26 cellular contexts compared by ENCODE assay signal in the genomic region with DNA sequence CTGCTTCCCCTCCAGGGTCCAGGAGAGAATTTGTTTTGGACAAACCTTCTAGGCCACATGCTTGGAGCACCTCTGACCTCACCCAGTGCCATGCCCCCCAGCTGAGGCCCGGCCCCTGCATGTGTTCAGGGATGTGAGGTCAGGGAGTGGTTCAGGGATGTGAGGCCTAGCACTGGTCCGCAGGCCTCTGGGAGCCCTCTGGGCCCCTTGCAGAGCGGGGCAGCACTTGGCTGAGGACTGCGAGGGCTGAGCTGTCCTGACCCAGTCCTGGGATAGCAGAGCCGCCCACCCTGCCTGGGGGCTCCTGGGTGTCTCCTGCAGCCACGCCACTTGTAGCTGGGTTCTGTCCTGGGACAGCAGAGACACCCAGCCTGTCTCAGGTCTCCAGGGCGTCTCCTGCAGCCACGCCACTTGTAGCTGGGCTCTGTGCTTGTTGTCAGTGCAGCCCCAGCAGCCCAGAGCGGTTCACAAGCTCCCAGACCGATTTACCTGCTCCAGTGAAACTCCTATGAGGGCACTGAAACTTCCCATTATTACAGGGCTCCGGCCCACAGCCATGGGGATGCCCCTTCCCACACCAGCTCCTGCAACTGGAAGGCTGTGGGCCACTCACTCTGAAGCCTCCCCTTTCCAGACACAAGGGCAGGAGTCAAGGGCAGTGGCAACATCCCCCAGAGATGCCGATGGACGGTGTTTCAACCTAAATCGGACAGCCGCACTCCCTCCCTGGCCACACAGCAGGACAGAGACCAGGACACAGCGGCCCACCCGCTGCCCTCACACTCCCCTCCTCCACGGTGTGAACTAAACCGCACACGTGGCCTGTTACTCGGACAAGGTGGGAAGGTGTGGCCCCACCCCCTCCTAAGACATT. TPM values are rescaled to one million over a fixed set of nuclear protein-coding genes. Genes with fewer than 3 reads are reported as not detected.
A peak's percentile ranks its signal among the peaks of the same experiment; 100 is the strongest.
DNase-seq lines count a peak whose midpoint lies in the region; ATAC-seq and TF ChIP-seq lines count a peak whose summit lies in the region.
"Had no signal": no experiment of that assay in that cellular context is flagged by ENCODE, and none has a peak within 500 bp of the region (broad histone marks: within the 10 kb centered on the region; RNA-seq: fewer than 3 reads in every experiment).

No MANE protein-coding gene starts in this region.

- ATAC-seq in right lobe of liver (no peak), GM21367 (IDR thresholded peaks at IDR 0.05; ENCODE audit: unreplicated experiment) (no peak)
- ATAC-seq: PC-3 had no signal

- no peak overlapping the region for H3K4me3 ChIP-seq in DOHH2 (ENCODE audit: low read length)
- H3K4me3 ChIP-seq in OCI-LY3 (ENCODE audit: low read length), result no peak overlapping the region
- no peak overlapping the region for H3K4me3 ChIP-seq in right lobe of liver
- no peak overlapping the region for H3K4me3 ChIP-seq in sigmoid colon
- H3K4me3 ChIP-seq: esophagus squamous epithelium, left ventricle myocardium inferior, MG63, mucosa of descending colon, skin epidermis, testis, vagina had no signal

- peaks cover 15 to 17% of the 10 kb centered on the region in 2 donors for H3K4me1 Mint-ChIP-seq in immature natural killer cell
- H3K4me1 Mint-ChIP-seq: endodermal cell had no signal

- no peak overlapping the region for H3K27ac Mint-ChIP-seq in immature natural killer cell
- H3K27ac Mint-ChIP-seq: activated B cell treated with CpG ODN at 0.5 μM for 24 hours; activated naive CD4-positive, alpha-beta T cell treated with anti-CD3 and anti-CD28 coated beads for 36 hours; CD4-positive, CD25-positive, alpha-beta regulatory T cell; endodermal cell had no signal

- no peaks in the 10 kb centered on the region for H3K36me3 Mint-ChIP-seq in immature natural killer cell
- H3K36me3 Mint-ChIP-seq: CD4-positive, CD25-positive, alpha-beta regulatory T cell; stimulated activated naive B cell treated with anti-CD40 and anti-IgM and Interleukin-4, amounts not matched to agents 10 μg/mL and 1 μg/mL and 100 μg/mL, for 72 hours had no signal

- no peak for TF ChIP-seq CTCF in DOHH2 (IDR thresholded peaks at IDR 0.05; ENCODE audit: low read depth, low read length, poor library complexity, severe bottlenecking)
- TF ChIP-seq CTCF in OCI-LY3 (IDR thresholded peaks at IDR 0.05; ENCODE audit: low read depth, low read length), result no peak
- TF ChIP-seq CTCF in right lobe of liver (IDR thresholded peaks at IDR 0.05), result no peak
- no peak for TF ChIP-seq CTCF in sigmoid colon (IDR thresholded peaks at IDR 0.05)

- intact Hi-C loops in right lobe of liver (cut with DNase I) (no loop called here), sigmoid colon (cut with DNase I) (no loop called here)

- TF ChIP-seq EP300 in sigmoid colon (IDR thresholded peaks at IDR 0.05), result no peak

- no peak overlapping the region for H3K27ac ChIP-seq in DOHH2 (ENCODE audit: low read depth, low read length)
- H3K27ac ChIP-seq in OCI-LY3 (ENCODE audit: low read length), result no peak overlapping the region
- H3K27ac ChIP-seq in right lobe of liver, result no peak overlapping the region
- no peak overlapping the region for H3K27ac ChIP-seq in sigmoid colon
- H3K27ac ChIP-seq: esophagus squamous epithelium, left ventricle myocardium inferior, skin epidermis, testis, vagina had no signal

- H3K9ac ChIP-seq in OCI-LY3 (ENCODE audit: low read length), result no peak overlapping the region

- TF ChIP-seq POLR2A in right lobe of liver (IDR thresholded peaks at IDR 0.05) (no peak), sigmoid colon (IDR thresholded peaks at IDR 0.05) (no peak)

- no peaks in the 10 kb centered on the region for H3K9me3 Mint-ChIP-seq in immature natural killer cell
- H3K9me3 Mint-ChIP-seq: activated B cell treated with CpG ODN at 0.5 μM for 24 hours; activated naive CD4-positive, alpha-beta T cell treated with anti-CD3 and anti-CD28 coated beads for 36 hours; endodermal cell had no signal

- H3K27me3 ChIP-seq in DOHH2 (ENCODE audit: control insufficient read depth, low read length), result no peaks in the 10 kb centered on the region; the same call in 1 of the 2 replicates
- no peaks in the 10 kb centered on the region for H3K27me3 ChIP-seq in OCI-LY3 (ENCODE audit: low read depth, low read length)
- H3K27me3 ChIP-seq in right lobe of liver, result no peaks in the 10 kb centered on the region
- peaks cover 0 to 44% (median 0%) of the 10 kb centered on the region in 3 donors for H3K27me3 ChIP-seq in sigmoid colon
- H3K27me3 ChIP-seq: MG63, testis, vagina had no signal

- no peak overlapping the region for H2AFZ ChIP-seq in OCI-LY3 (ENCODE audit: low read depth, low read length)

- peak overlapping the region in 2 of 5 donors; percentile 41 to 51 for H3K4me3 Mint-ChIP-seq in immature natural killer cell
- H3K4me3 Mint-ChIP-seq: activated naive CD4-positive, alpha-beta T cell treated with anti-CD3 and anti-CD28 coated beads for 36 hours; endodermal cell had no signal

- 73% methylated on average over 3 of the region's 21 CpGs for WGBS in right lobe of liver (ENCODE audit: insufficient coverage, low coverage, low lambda C conversion rate, missing lambda C conversion rate)
- 77 to 80% methylated on average over 21 of the region's 21 CpGs for WGBS in sigmoid colon, 2 donors

- H4K20me1 ChIP-seq in DOHH2 (ENCODE audit: control insufficient read depth, insufficient read depth, low read depth, low read length) (peaks cover 4% of the 10 kb centered on the region; the same call in 1 of the 2 replicates), OCI-LY3 (ENCODE audit: insufficient read depth, low read length) (no peaks in the 10 kb centered on the region)

- H3K79me2 ChIP-seq in DOHH2 (ENCODE audit: control insufficient read depth, low read length) (no peaks in the 10 kb centered on the region), OCI-LY3 (ENCODE audit: low read length) (no peaks in the 10 kb centered on the region)

- peaks cover 2 to 3% (median 3%) of the 10 kb centered on the region in 3 donors for H3K27me3 Mint-ChIP-seq in immature natural killer cell (ENCODE audit: low read depth in 3 of 3)

- no peaks in the 10 kb centered on the region for H3F3A ChIP-seq in DOHH2 (ENCODE audit: control insufficient read depth, insufficient read depth)

- H3K36me3 ChIP-seq in DOHH2 (ENCODE audit: control insufficient read depth, low read length), result no peaks in the 10 kb centered on the region
- no peaks in the 10 kb centered on the region for H3K36me3 ChIP-seq in OCI-LY3 (replicated peaks; ENCODE audit: low read depth, low read length)
- H3K36me3 ChIP-seq in right lobe of liver, result no peaks in the 10 kb centered on the region
- H3K36me3 ChIP-seq in sigmoid colon, result no peaks in the 10 kb centered on the region
- H3K36me3 ChIP-seq: esophagus squamous epithelium, left ventricle myocardium inferior, MG63, vagina had no signal

- H3K4me2 ChIP-seq in DOHH2 (ENCODE audit: low read length) (peak overlapping the region; percentile 26), OCI-LY3 (ENCODE audit: low read length) (peak overlapping the region; percentile 54)

- H3K9me2 ChIP-seq in DOHH2 (replicated peaks; ENCODE audit: control insufficient read depth, low read length), result no peaks in the 10 kb centered on the region

- H3K4me1 ChIP-seq in DOHH2 (ENCODE audit: control insufficient read depth, low read length) (peaks cover 16% of the 10 kb centered on the region), OCI-LY3 (ENCODE audit: low read length) (peaks cover 13% of the 10 kb centered on the region), right lobe of liver (no peaks in the 10 kb centered on the region), sigmoid colon (peaks cover 0 to 7% (median 5%) of the 10 kb centered on the region in 4 donors)

- no peaks in the 10 kb centered on the region for H3K9me3 ChIP-seq in DOHH2 (ENCODE audit: control insufficient read depth, insufficient read depth, low read length)
- H3K9me3 ChIP-seq in OCI-LY3 (ENCODE audit: insufficient read depth, low read length), result no peaks in the 10 kb centered on the region
- no peaks in the 10 kb centered on the region for H3K9me3 ChIP-seq in right lobe of liver
- H3K9me3 ChIP-seq in sigmoid colon, result no peaks in the 10 kb centered on the region
- H3K9me3 ChIP-seq: esophagus squamous epithelium, left ventricle myocardium inferior, MG63, mucosa of descending colon, testis, vagina had no signal

- DNase-seq in right lobe of liver, result peak in 2 of 3 donors; percentile 23 to 49
- DNase-seq in sigmoid colon, result peak; percentile 46
- no peak for DNase-seq in NCI-H774 (lab: John Stamatoyannopoulos, UW)
- DNase-seq in immature natural killer cell, result no peak
- DNase-seq: activated B cell treated with CpG ODN at 0.5 μM for 24 hours; activated CD4-positive, alpha-beta T cell treated with anti-CD3 and anti-CD28 coated beads, Interleukin-2, amount 50 U/mL, for 4 hours; activated naive CD4-positive, alpha-beta T cell treated with anti-CD3 and anti-CD28 coated beads for 36 hours; amygdala; CD4-positive, CD25-positive, alpha-beta regulatory T cell; cortex of kidney; EL; endodermal cell; esophagus squamous epithelium; left ventricle myocardium inferior; MG63; NCI-H1417; PC-3; stimulated activated CD4-positive, alpha-beta T cell treated with anti-CD3 and anti-CD28 coated beads, Interleukin-2, amount 100 ng/mL, for 24 hours; testis had no signal

RNA-seq across cellular contexts. Expression of gene CEP72, which starts 5.4 kb away (rescaled TPM):
- 1 to 10 TPM; 3.4 to 6.0 (median 4.2) TPM for total RNA-seq in right lobe of liver
- 1 to 10 TPM in 2 of 4 donors, under 1 TPM in 2; 0.36 to 5.0 (median 1.4) TPM for total RNA-seq in sigmoid colon
- 1 to 10 TPM in 2 of 3 donors, under 1 TPM in 1; 0.60 to 7.1 (median 1.6) TPM for polyA plus RNA-seq in sigmoid colon
- polyA plus RNA-seq in immature natural killer cell, result 1 to 10 TPM; 1.9 to 4.0 (median 2.5) TPM

Comparison
In these comparisons a context has a peak if more than half of its experiments do, and no peak if none do; other contexts are left out.
1. DNase-seq: peak in right lobe of liver (2 of 3) and sigmoid colon (single experiment); none in NCI-H774 (single experiment) and immature natural killer cell (0 of 3).